1 cellular context compared by ENCODE assay signal in genomic region chr10:61643316-61643751, GRCh38.
TF ChIP-seq lines count a peak whose summit lies in the region.

No MANE protein-coding gene starts in this region.

TF ChIP-seq in HEK293, 187 proteins besides CTCF, POLR2A, EP300 and RAD21 (continued from another document):
- TF ChIP-seq ZNF660 (tag by site-specific recombination; IDR thresholded peaks at IDR 0.05) (0 out of 2 replicates have a peak, but pooled peaks have one; percentile 12), ZBTB21 (tag by site-specific recombination; IDR thresholded peaks at IDR 0.05) (0 out of 2 replicates have a peak, but pooled peaks have one; percentile 61), ZNF791 (tag by site-specific recombination; IDR thresholded peaks at IDR 0.05) (no peak), ZNF354C (tag by site-specific recombination; IDR thresholded peaks at IDR 0.05; ENCODE audit: borderline replicate concordance, low read depth) (no peak), OSR2 (tag by site-specific recombination; IDR thresholded peaks at IDR 0.05) (peak; percentile 86), ZNF707 (tag by site-specific recombination; IDR thresholded peaks at IDR 0.05) (no peak), ZBTB44 (tag by site-specific recombination; IDR thresholded peaks at IDR 0.05) (no peak), WT1 (tag by site-specific recombination; IDR thresholded peaks at IDR 0.05) (no peak), MEIS1 (CRISPR knock-in tag; IDR thresholded peaks at IDR 0.05; ENCODE audit: borderline replicate concordance) (no peak), ZNF184 (tag by site-specific recombination; IDR thresholded peaks at IDR 0.05) (0 out of 2 replicates have a peak, but pooled peaks have one; percentile 12), ZNF600 (tag by site-specific recombination; IDR thresholded peaks at IDR 0.05) (no peak), ZNF211 (tag by site-specific recombination; IDR thresholded peaks at IDR 0.05; ENCODE audit: low read depth) (no peak), IKZF3 (tag by site-specific recombination; IDR thresholded peaks at IDR 0.05) (no peak), ZNF404 (tag by site-specific recombination; IDR thresholded peaks at IDR 0.05) (no peak), HOXC10 (CRISPR knock-in tag; IDR thresholded peaks at IDR 0.05) (no peak), ZNF362 (tag by site-specific recombination; IDR thresholded peaks at IDR 0.05) (peak; percentile 44; the same call in 1 of the 2 replicates), ZNF366 (tag by site-specific recombination; conservative IDR thresholded peaks at IDR 0.05) (peak; percentile 67)
- TF ChIP-seq, protein P1, sequence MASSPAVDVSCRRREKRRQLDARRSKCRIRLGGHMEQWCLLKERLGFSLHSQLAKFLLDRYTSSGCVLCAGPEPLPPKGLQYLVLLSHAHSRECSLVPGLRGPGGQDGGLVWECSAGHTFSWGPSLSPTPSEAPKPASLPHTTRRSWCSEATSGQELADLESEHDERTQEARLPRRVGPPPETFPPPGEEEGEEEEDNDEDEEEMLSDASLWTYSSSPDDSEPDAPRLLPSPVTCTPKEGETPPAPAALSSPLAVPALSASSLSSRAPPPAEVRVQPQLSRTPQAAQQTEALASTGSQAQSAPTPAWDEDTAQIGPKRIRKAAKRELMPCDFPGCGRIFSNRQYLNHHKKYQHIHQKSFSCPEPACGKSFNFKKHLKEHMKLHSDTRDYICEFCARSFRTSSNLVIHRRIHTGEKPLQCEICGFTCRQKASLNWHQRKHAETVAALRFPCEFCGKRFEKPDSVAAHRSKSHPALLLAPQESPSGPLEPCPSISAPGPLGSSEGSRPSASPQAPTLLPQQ (tag by site-specific recombination; IDR thresholded peaks at IDR 0.05), result 0 out of 2 replicates have a peak, but pooled peaks have one; percentile 42
